ENCODE assay signal across 34 cellular contexts in genomic region chr12:99709619-99710018, GRCh38.
"Had no signal": no experiment of that assay in that cellular context is flagged by ENCODE, and none has a peak within 500 bp of the region (broad histone marks: within the 10 kb centered on the region; RNA-seq: fewer than 3 reads in every experiment).

No MANE protein-coding gene starts in this region.

- H3K9me3 ChIP-seq: MG63 had no signal

- H3K27me3 ChIP-seq: MG63 had no signal

- H3K36me3 ChIP-seq: MG63 had no signal

- DNase-seq: Karpas-422, Kasumi-1, MG63, MM.1S, MV-4-11, NCI-H1048, NCI-H1092, NCI-H1092 treated with DMSO at 0.1 percent for 48 hours, NCI-H1105, NCI-H1105 treated with DMSO at 0.1 percent for 48 hours, NCI-H1417, NCI-H1417 treated with DMSO at 0.1 percent for 48 hours, NCI-H1436, NCI-H1436 treated with DMSO at 0.1 percent for 48 hours, NCI-H146, NCI-H1694, NCI-H1694 treated with DMSO at 0.1 percent for 48 hours, NCI-H187, NCI-H187 treated with DMSO at 0.1 percent for 48 hours, NCI-H1930, NCI-H2029, NCI-H2029 treated with DMSO at 0.1 percent for 48 hours, NCI-H2081, NCI-H2081 treated with DMSO at 0.1 percent for 48 hours, NCI-H2107, NCI-H2171, NCI-H2171 treated with DMSO at 0.1 percent for 48 hours, NCI-H2227 treated with DMSO at 0.1 percent for 48 hours, NCI-H226, NCI-H345, NCI-H446, NCI-H446 treated with DMSO at 0.1 percent for 48 hours, NCI-H510A, NCI-H510A treated with DMSO at 0.1 percent for 48 hours had no signal

- H3K4me3 ChIP-seq: MG63 had no signal
